ENCODE assay signal across 17 cellular contexts in the genomic region with DNA sequence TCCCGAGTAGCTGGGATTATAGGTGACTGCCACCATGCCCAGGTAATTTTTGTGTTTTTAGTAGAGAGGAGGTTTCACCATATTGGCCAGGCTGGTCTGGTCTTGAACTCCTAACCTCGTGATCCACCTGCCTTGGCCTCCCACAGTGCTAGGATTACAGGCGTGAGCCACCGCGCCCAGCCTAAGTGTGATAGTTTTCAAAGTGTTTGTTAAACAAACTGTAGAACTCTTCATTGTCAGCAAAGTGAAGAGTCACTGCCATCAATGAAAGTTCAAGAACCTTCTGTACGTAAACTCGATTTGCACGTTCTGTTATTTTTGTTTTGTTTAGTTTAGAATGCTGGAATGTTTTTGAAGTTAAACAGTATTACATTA.
"Had no signal": no experiment of that assay in that cellular context is flagged by ENCODE, and none has a peak within 500 bp of the region (broad histone marks: within the 10 kb centered on the region; RNA-seq: fewer than 3 reads in every experiment).

No MANE protein-coding gene starts in this region.

- H3K27ac Mint-ChIP-seq: activated naive CD4-positive, alpha-beta T cell treated with anti-CD3 and anti-CD28 coated beads, Interleukin-2, amount 50 U/mL, for 72 hours had no signal

- H3K9me3 ChIP-seq: body of pancreas, esophagus squamous epithelium, prostate gland, tibial artery had no signal

- H3K36me3 Mint-ChIP-seq: activated naive CD4-positive, alpha-beta T cell treated with anti-CD3 and anti-CD28 coated beads, Interleukin-2, amount 50 U/mL, for 72 hours had no signal

- H3K4me3 Mint-ChIP-seq: activated B cell treated with CpG ODN at 0.5 μM for 24 hours had no signal

- H3K36me3 ChIP-seq: esophagus squamous epithelium, prostate gland, tibial artery had no signal

- H3K9me3 Mint-ChIP-seq: activated B cell treated with CpG ODN at 0.5 μM for 24 hours; activated naive CD4-positive, alpha-beta T cell treated with anti-CD3 and anti-CD28 coated beads, Interleukin-2, amount 50 U/mL, for 72 hours; naive thymus-derived CD4-positive, alpha-beta T cell had no signal

- H3K27me3 Mint-ChIP-seq: activated B cell treated with CpG ODN at 0.5 μM for 24 hours; naive thymus-derived CD4-positive, alpha-beta T cell had no signal

- H3K4me1 ChIP-seq: prostate gland, tibial artery had no signal

- DNase-seq: activated B cell treated with CpG ODN at 0.5 μM for 24 hours; activated CD4-positive, alpha-beta T cell treated with anti-CD3 and anti-CD28 coated beads, Interleukin-2, amount 50 U/mL, for 1 hour; activated effector memory CD4-positive, alpha-beta T cell treated with anti-CD3 and anti-CD28 coated beads, Interleukin-2, amount 50 U/mL, for 16 hours; activated T-cell treated with anti-CD3 and anti-CD28 coated beads, Interleukin-2, amount 50 U/mL, for 1 hour; body of pancreas; dermis blood vessel endothelial cell; effector memory CD4-positive, alpha-beta T cell; esophagus squamous epithelium; mesenchymal stem cell; naive thymus-derived CD4-positive, alpha-beta T cell; right cardiac atrium; stimulated activated CD4-positive, alpha-beta T cell treated with anti-CD3 and anti-CD28 coated beads, Interleukin-2, amount 100 ng/mL, for 24 hours; stimulated activated naive CD8-positive, alpha-beta T cell treated with anti-CD3 and anti-CD28 coated beads, Interleukin-15, Interleukin-2, amounts not matched to agents 100 U/mL and 50 U/mL, for 24 hours; substantia nigra; tibial artery had no signal

- H3K4me3 ChIP-seq: body of pancreas, esophagus squamous epithelium, prostate gland, tibial artery had no signal

- ATAC-seq: activated naive CD4-positive, alpha-beta T cell treated with anti-CD3 and anti-CD28 coated beads, Interleukin-2, amount 50 U/mL, for 72 hours; body of pancreas; naive thymus-derived CD4-positive, alpha-beta T cell; right cardiac atrium; stimulated activated naive CD8-positive, alpha-beta T cell treated with anti-CD3 and anti-CD28 coated beads, Interleukin-15, Interleukin-2, amounts not matched to agents 100 U/mL and 50 U/mL, for 24 hours had no signal

- H3K27me3 ChIP-seq: body of pancreas, esophagus squamous epithelium, tibial artery had no signal

- H3K27ac ChIP-seq: body of pancreas, esophagus squamous epithelium, prostate gland, tibial artery had no signal
